ENCODE assay signal across 9 cellular contexts in genomic region chr17:1710807-1711553, GRCh38. TPM values are rescaled to one million over a fixed set of nuclear protein-coding genes. Genes with fewer than 3 reads are reported as not detected.
DNase-seq lines count a peak whose midpoint lies in the region; TF ChIP-seq lines count a peak whose summit lies in the region.
"Had no signal": no experiment of that assay in that cellular context is flagged by ENCODE, and none has a peak within 500 bp of the region (broad histone marks: within the 10 kb centered on the region; RNA-seq: fewer than 3 reads in every experiment).

No MANE protein-coding gene starts in this region.

- H3K4me3 ChIP-seq in fibroblast of the aortic adventitia (ENCODE audit: low read depth, low read length) (peak overlapping the region; percentile 70), prostate gland (peak overlapping the region; percentile 71 to 88), WERI-Rb-1 (ENCODE audit: low read depth, low read length) (no peak overlapping the region)

- peaks cover 0 to 15% of the 10 kb centered on the region in 2 donors for H3K36me3 ChIP-seq in prostate gland
- no peaks in the 10 kb centered on the region for H3K36me3 ChIP-seq in WERI-Rb-1

- 34% methylated on average over 14 of the region's 14 CpGs for WGBS in prostate gland

- peaks cover 10% of the 10 kb centered on the region for H3K4me1 ChIP-seq in prostate gland (replicated peaks)

- H3K27me3 ChIP-seq in prostate gland (replicated peaks; ENCODE audit: insufficient read depth) (no peaks in the 10 kb centered on the region), WERI-Rb-1 (ENCODE audit: insufficient read depth, low read depth, severe bottlenecking) (no peaks in the 10 kb centered on the region)

- no peak for TF ChIP-seq POLR2A in prostate gland (IDR thresholded peaks at IDR 0.05)

- DNase-seq in EL (peak; percentile 44), fibroblast of the aortic adventitia (ENCODE audit: low read depth) (peak; percentile 44), prostate gland (ENCODE audit: low spot score) (no peak), NCI-H2029 treated with DMSO at 0.1 percent for 48 hours (lab: John Stamatoyannopoulos, UW) (no peak), kidney glomerular epithelial cell (lab: John Stamatoyannopoulos, UW) (no peak), WERI-Rb-1 (no peak), cerebellar nuclear complex (lab: John Stamatoyannopoulos, UW) (no peak)

- intact Hi-C loops in prostate gland (cut with DNase I): loop anchor here (5.0 to 10.0 kb wide), 2 partner anchors 39 to 136 kb away; no protein-coding TSS in a partner anchor

- H3K9me3 ChIP-seq in prostate gland: no peaks in the 10 kb centered on the region
- no peaks in the 10 kb centered on the region for H3K9me3 ChIP-seq in WERI-Rb-1 (ENCODE audit: severe bottlenecking)

- TF ChIP-seq CTCF in VCaP (conservative IDR thresholded peaks at IDR 0.05): no peak
- TF ChIP-seq CTCF in fibroblast of the aortic adventitia (IDR thresholded peaks at IDR 0.05; ENCODE audit: insufficient read depth, low read length): no peak
- TF ChIP-seq CTCF in prostate gland (IDR thresholded peaks at IDR 0.05): no peak
- no peak for TF ChIP-seq CTCF in WERI-Rb-1 (IDR thresholded peaks at IDR 0.05; ENCODE audit: low read depth, low read length)

- H3K27ac ChIP-seq in VCaP: peak overlapping the region; percentile 55; the same call in 1 of the 2 replicates
- peak overlapping the region; percentile 77 to 81 for H3K27ac ChIP-seq in prostate gland
- H3K27ac ChIP-seq in WERI-Rb-1: no peak overlapping the region

RNA-seq across cellular contexts. Expression of gene TLCD2, which starts 0.8 kb away (rescaled TPM):
- 4.5 and 10.1 TPM in 2 replicates for total RNA-seq in fibroblast of the aortic adventitia (ENCODE audit: low replicate concordance)
- 1 to 10 TPM; 2.3 TPM for total RNA-seq in prostate gland

RNA-seq across cellular contexts. Expression of gene WDR81, which starts 13.5 kb away (rescaled TPM):
- total RNA-seq in fibroblast of the aortic adventitia (ENCODE audit: low replicate concordance): 27.7 and 39.6 TPM in 2 replicates
- 10 to 100 TPM; 39.2 to 72.9 TPM for total RNA-seq in prostate gland

RNA-seq across cellular contexts. Expression of gene PRPF8, which starts 26.3 kb away (rescaled TPM):
- 59.7 and 138 TPM in 2 replicates for total RNA-seq in fibroblast of the aortic adventitia (ENCODE audit: low replicate concordance)
- total RNA-seq in prostate gland: 100 to 1,000 TPM; 235 to 321 TPM

RNA-seq across cellular contexts. Expression of gene SERPINF2, which starts 31.7 kb away (rescaled TPM):
- 0.18 and 1.3 TPM in 2 replicates for total RNA-seq in fibroblast of the aortic adventitia (ENCODE audit: low replicate concordance)
- total RNA-seq in prostate gland: 10 to 100 TPM; 30.4 to 56.1 TPM
- total RNA-seq: temporal lobe had no signal

RNA-seq across cellular contexts. Expression of gene SERPINF1, which starts 50.9 kb away (rescaled TPM):
- total RNA-seq in fibroblast of the aortic adventitia (ENCODE audit: low replicate concordance) (161 and 450 TPM in 2 replicates), prostate gland (1,000 to 10,000 TPM in 1 of 2 donors, 100 to 1,000 TPM in 1; 119 to 2,127 TPM)

Comparison
In these comparisons a context has a peak if more than half of its experiments do, and no peak if none do; other contexts are left out.
1. DNase-seq: peak in EL (single experiment) and fibroblast of the aortic adventitia (single experiment); none in prostate gland (single experiment), NCI-H2029 treated with DMSO at 0.1 percent for 48 hours (single experiment), kidney glomerular epithelial cell (single experiment), WERI-Rb-1 (single experiment) and cerebellar nuclear complex (0 of 2).